36 cellular contexts compared by ENCODE assay signal in the genomic region with DNA sequence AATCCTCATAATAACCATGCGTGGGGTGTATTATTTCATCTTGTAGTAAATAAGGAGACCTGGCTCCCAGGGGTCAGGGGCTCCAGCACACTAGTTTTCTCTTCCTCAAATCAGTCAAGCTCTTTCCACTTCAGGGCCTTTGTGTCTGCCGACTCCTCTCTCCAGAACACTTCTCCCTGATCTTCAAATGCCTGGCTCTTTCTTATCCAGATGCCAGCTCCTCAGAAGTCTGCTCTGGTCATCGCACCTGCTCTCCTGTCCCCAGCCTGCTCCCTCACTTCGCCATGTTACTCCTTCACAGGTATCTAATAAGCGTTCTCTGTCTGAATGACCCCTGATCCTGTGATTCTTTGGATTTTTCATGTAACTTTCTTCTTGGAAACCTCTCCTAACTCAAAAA.
"Had no signal": no experiment of that assay in that cellular context is flagged by ENCODE, and none has a peak within 500 bp of the region (broad histone marks: within the 10 kb centered on the region; RNA-seq: fewer than 3 reads in every experiment).

No MANE protein-coding gene starts in this region.

- DNase-seq: activated B cell treated with CpG ODN at 0.5 μM for 24 hours; activated CD4-positive, alpha-beta memory T cell treated with anti-CD3 and anti-CD28 coated beads for 36 hours; activated CD4-positive, alpha-beta T cell treated with anti-CD3 and anti-CD28 coated beads for 4 hours; activated CD4-positive, alpha-beta T cell treated with anti-CD3 and anti-CD28 coated beads, Interleukin-2, amount 50 U/mL, for 1 hour; activated CD4-positive, CD25-positive, alpha-beta regulatory T cell treated with anti-CD3 and anti-CD28 coated beads, Interleukin-2, amount 50 U/mL, for 72 hours; activated gamma-delta T cell treated with Interleukin-2 at 50 U/mL for 16 hours; activated naive CD4-positive, alpha-beta T cell treated with anti-CD3 and anti-CD28 coated beads for 36 hours; activated T-cell treated with anti-CD3 and anti-CD28 coated beads for 4 hours; activated T-cell treated with anti-CD3 and anti-CD28 coated beads, Interleukin-2, amount 50 U/mL, for 4 hours; body of pancreas; caudate nucleus; Karpas-422; KBM-7; MG63; NCI-H1048; NCI-H1105 treated with DMSO at 0.1 percent for 48 hours; NCI-H1436; NCI-H1694; NCI-H1930; NCI-H2081 treated with DMSO at 0.1 percent for 48 hours; NCI-H226; NCI-H446 treated with DMSO at 0.1 percent for 48 hours; NCI-H524; PC-3; Peyer's patch; RPMI8226; SHP77 treated with DMSO at 0.1 percent for 48 hours; SK-N-SH had no signal

- H3K4me1 ChIP-seq: adrenal gland, body of pancreas, breast epithelium, Peyer's patch, SJSA1 had no signal

- H3K9me3 ChIP-seq: adrenal gland, body of pancreas, breast epithelium, MG63, Peyer's patch, SJSA1, SK-N-SH had no signal

- ATAC-seq: activated naive CD4-positive, alpha-beta T cell treated with anti-CD3 and anti-CD28 coated beads, Interleukin-2, amount 50 U/mL, for 72 hours; activated T-cell treated with anti-CD3 and anti-CD28 coated beads, Interleukin-2, amount 50 U/mL, for 4 hours; body of pancreas; PC-3 had no signal

- H3K4me2 ChIP-seq: SK-N-SH had no signal

- H3K27me3 ChIP-seq: adrenal gland, body of pancreas, breast epithelium, MG63, Peyer's patch had no signal

- H3K27ac Mint-ChIP-seq: activated B cell treated with CpG ODN at 0.5 μM for 24 hours; activated CD4-positive, alpha-beta memory T cell treated with anti-CD3 and anti-CD28 coated beads for 36 hours; activated naive CD4-positive, alpha-beta T cell treated with anti-CD3 and anti-CD28 coated beads for 36 hours; activated naive CD4-positive, alpha-beta T cell treated with anti-CD3 and anti-CD28 coated beads, Interleukin-2, amount 50 U/mL, for 72 hours; activated T-helper 1 cell treated with anti-CD3 and anti-CD28 coated beads, Interleukin-12 subunit alpha, Interleukin-12 subunit beta, Interleukin-2, Interleukin-4 antibody, amounts not matched to agents 30 ng/mL and 10 ng/mL and 1 ng/mL, durations not matched to agents 14 hours and 24 hours and 36 hours; IgD-negative memory B cell; T-helper 1 cell treated with Interleukin-12 subunit alpha and Interleukin-12 subunit beta and Interleukin-4 antibody, amounts not matched to agents 30 μg/mL and 1 μg/mL, for 36 hours; T-helper 2 cell treated with Interferon-gamma antibody and Interleukin-4, amounts not matched to agents 5 μg/mL and 100 μg/mL, for 36 hours had no signal

- H3K4me3 ChIP-seq: adrenal gland, body of pancreas, breast epithelium, MG63, Peyer's patch, SJSA1 had no signal

- H3K27ac ChIP-seq: adrenal gland, body of pancreas, breast epithelium, Peyer's patch, SJSA1 had no signal

- H3K36me3 Mint-ChIP-seq: activated CD4-positive, alpha-beta memory T cell treated with anti-CD3 and anti-CD28 coated beads for 36 hours; activated naive CD4-positive, alpha-beta T cell treated with anti-CD3 and anti-CD28 coated beads, Interleukin-2, amount 50 U/mL, for 72 hours had no signal

- H3K4me3 Mint-ChIP-seq: activated B cell treated with CpG ODN at 0.5 μM for 24 hours; activated CD4-positive, alpha-beta memory T cell treated with anti-CD3 and anti-CD28 coated beads for 36 hours; activated naive CD4-positive, alpha-beta T cell treated with anti-CD3 and anti-CD28 coated beads for 36 hours; activated T-cell treated with anti-CD3 and anti-CD28 coated beads, Interleukin-2, amount 50 U/mL, for 4 hours; activated T-helper 1 cell treated with anti-CD3 and anti-CD28 coated beads, Interleukin-12 subunit alpha, Interleukin-12 subunit beta, Interleukin-2, Interleukin-4 antibody, amounts not matched to agents 30 ng/mL and 10 ng/mL and 1 ng/mL, durations not matched to agents 14 hours and 24 hours and 36 hours; T-helper 1 cell treated with Interleukin-12 subunit alpha and Interleukin-12 subunit beta and Interleukin-4 antibody, amounts not matched to agents 30 μg/mL and 1 μg/mL, for 36 hours; T-helper 2 cell treated with Interferon-gamma antibody and Interleukin-4, amounts not matched to agents 5 μg/mL and 100 μg/mL, for 36 hours had no signal

- H3K9ac ChIP-seq: SK-N-SH had no signal

- H3K36me3 ChIP-seq: adrenal gland, breast epithelium, MG63, Peyer's patch, SJSA1 had no signal

- H3K9me3 Mint-ChIP-seq: activated B cell treated with CpG ODN at 0.5 μM for 24 hours; activated CD4-positive, alpha-beta memory T cell treated with anti-CD3 and anti-CD28 coated beads for 36 hours; activated naive CD4-positive, alpha-beta T cell treated with anti-CD3 and anti-CD28 coated beads for 36 hours; activated naive CD4-positive, alpha-beta T cell treated with anti-CD3 and anti-CD28 coated beads, Interleukin-2, amount 50 U/mL, for 72 hours; activated T-cell treated with anti-CD3 and anti-CD28 coated beads, Interleukin-2, amount 50 U/mL, for 4 hours; activated T-helper 1 cell treated with anti-CD3 and anti-CD28 coated beads, Interleukin-12 subunit alpha, Interleukin-12 subunit beta, Interleukin-2, Interleukin-4 antibody, amounts not matched to agents 30 ng/mL and 10 ng/mL and 1 ng/mL, durations not matched to agents 14 hours and 24 hours and 36 hours; IgD-negative memory B cell; T-helper 1 cell treated with Interleukin-12 subunit alpha and Interleukin-12 subunit beta and Interleukin-4 antibody, amounts not matched to agents 30 μg/mL and 1 μg/mL, for 36 hours; T-helper 2 cell treated with Interferon-gamma antibody and Interleukin-4, amounts not matched to agents 5 μg/mL and 100 μg/mL, for 36 hours had no signal
